23 cellular contexts compared by ENCODE assay signal in genomic region chr1:36118396-36118795, GRCh38. TPM values are rescaled to one million over a fixed set of nuclear protein-coding genes. Genes with fewer than 3 reads are reported as not detected.
DNase-seq lines count a peak whose midpoint lies in the region; ATAC-seq and TF ChIP-seq lines count a peak whose summit lies in the region.
"Had no signal": no experiment of that assay in that cellular context is flagged by ENCODE, and none has a peak within 500 bp of the region (broad histone marks: within the 10 kb centered on the region; RNA-seq: fewer than 3 reads in every experiment).

No MANE protein-coding gene starts in this region.

- peaks cover 13% of the 10 kb centered on the region for H3K27me3 Mint-ChIP-seq in activated T-cell treated with anti-CD3 and anti-CD28 coated beads, Interleukin-2, amount 50 U/mL, for 72 hours (ENCODE audit: low read depth)

- H3K36me3 Mint-ChIP-seq in activated T-cell treated with anti-CD3 and anti-CD28 coated beads, Interleukin-2, amount 50 U/mL, for 72 hours (ENCODE audit: insufficient read depth in 2 of 2) = no peaks in the 10 kb centered on the region
- H3K36me3 Mint-ChIP-seq: CD4-positive, alpha-beta memory T cell had no signal

- H3K4me3 ChIP-seq in SJCRH30 = no peak overlapping the region
- H3K4me3 ChIP-seq in coronary artery = no peak overlapping the region
- no peak overlapping the region for H3K4me3 ChIP-seq in gastroesophageal sphincter
- no peak overlapping the region for H3K4me3 ChIP-seq in tibial artery
- H3K4me3 ChIP-seq in PC-9 = no peak overlapping the region
- H3K4me3 ChIP-seq: BLaER1 had no signal

- TF ChIP-seq EP300 in gastroesophageal sphincter (IDR thresholded peaks at IDR 0.05) = no peak

- no peak overlapping the region for H3K4me3 Mint-ChIP-seq in activated T-cell treated with anti-CD3 and anti-CD28 coated beads, Interleukin-2, amount 50 U/mL, for 72 hours
- H3K4me3 Mint-ChIP-seq: CD4-positive, alpha-beta memory T cell had no signal

- H3K9me3 ChIP-seq in SJCRH30 (replicated peaks) (no peaks in the 10 kb centered on the region), gastroesophageal sphincter (no peaks in the 10 kb centered on the region), tibial artery (no peaks in the 10 kb centered on the region), PC-9 (ENCODE audit: insufficient read depth, low read depth) (no peaks in the 10 kb centered on the region)
- H3K9me3 ChIP-seq: BLaER1, Caco-2 had no signal

- peaks cover 67% of the 10 kb centered on the region for H3K4me1 ChIP-seq in SJCRH30
- peaks cover 0 to 66% (median 30%) of the 10 kb centered on the region in 3 donors for H3K4me1 ChIP-seq in gastroesophageal sphincter
- H3K4me1 ChIP-seq in tibial artery = peaks cover 0 to 77% (median 52%) of the 10 kb centered on the region in 4 donors
- no peaks in the 10 kb centered on the region for H3K4me1 ChIP-seq in PC-9 (replicated peaks; ENCODE audit: insufficient read depth)
- H3K4me1 ChIP-seq: Caco-2 had no signal

- POLR2A ChIA-PET in PC-9 (lab: Charles Lee; ENCODE audit: unreplicated experiment) = no interaction called here

- intact Hi-C loops in tibial artery (cut with DNase I; ENCODE audit: low total_unique reads) = no loop called here
- intact Hi-C loops in PC-9 (cut with micrococcal nuclease; ENCODE audit: unreplicated experiment) = no loop called here

- no peak for ATAC-seq in gastroesophageal sphincter
- no peak for ATAC-seq in activated T-cell treated with anti-CD3 and anti-CD28 coated beads, Interleukin-2, amount 50 U/mL, for 72 hours (replicated peaks in 1 of 2)
- ATAC-seq: Right ventricle myocardium inferior had no signal

- no TSS peak for BruUV-seq in PC-9 (replicated peaks; lab: Mats Ljungman, UMichigan)

- CTCF ChIA-PET in PC-9 (lab: Charles Lee) = interaction anchor here (0.6 to 1.7 kb wide), 2 partner anchors 16 to 310 kb away, joined by 6 to 7 read pairs; no protein-coding TSS in a partner anchor

- H3K4me1 Mint-ChIP-seq in activated T-cell treated with anti-CD3 and anti-CD28 coated beads, Interleukin-2, amount 50 U/mL, for 72 hours (ENCODE audit: low read depth) = peaks cover 9% of the 10 kb centered on the region

- 0 out of 2 replicates have a peak, but pooled peaks cover 5% of the 10 kb centered on the region for H3F3A ChIP-seq in PC-9 (ENCODE audit: insufficient read depth, low read depth)

- H3K79me2 ChIP-seq in PC-9 (ENCODE audit: low read depth) = no peaks in the 10 kb centered on the region

- H2AFZ ChIP-seq in PC-9 = no peak overlapping the region

- H3K9me3 Mint-ChIP-seq in activated T-cell treated with anti-CD3 and anti-CD28 coated beads, Interleukin-2, amount 50 U/mL, for 72 hours = no peaks in the 10 kb centered on the region
- H3K9me3 Mint-ChIP-seq: CD4-positive, alpha-beta memory T cell had no signal

- no peak overlapping the region for H3K27ac Mint-ChIP-seq in activated T-cell treated with anti-CD3 and anti-CD28 coated beads, Interleukin-2, amount 50 U/mL, for 72 hours
- H3K27ac Mint-ChIP-seq: CD4-positive, alpha-beta memory T cell had no signal

- DNase-seq in SJCRH30 (peak; percentile 66 to 70), coronary artery (ENCODE audit: low spot score) (no peak), tibial artery (no peak), PC-9 (no peak)
- DNase-seq in activated naive CD4-positive, alpha-beta T cell treated with anti-CD3 and anti-CD28 coated beads, Interleukin-2, amount 50 U/mL, for 16 hours = no peak
- no peak for DNase-seq in activated T-cell treated with anti-CD3 and anti-CD28 coated beads, Interleukin-2, amount 50 U/mL, for 72 hours
- DNase-seq: ACHN; Caco-2; CD4-positive, alpha-beta memory T cell; DND-41; HCEC 1CT; MM.1S; NCI-H1092; NCI-H146; NCI-H2081; NCI-H2171; NCI-H524 treated with DMSO at 0.1 percent for 48 hours; OCI-M1 had no signal

- no peaks in the 10 kb centered on the region for H3K9me2 ChIP-seq in PC-9 (ENCODE audit: insufficient read depth)

- H3K27ac ChIP-seq in SJCRH30 (no peak overlapping the region; the same call in 1 of the 2 replicates), coronary artery (peak overlapping the region; percentile 88 to 92), gastroesophageal sphincter (peak overlapping the region; percentile 11 to 82 (median 73)), tibial artery (peak overlapping the region; percentile 73 to 93), PC-9 (no peak overlapping the region)
- H3K27ac ChIP-seq: BLaER1 had no signal

- no peak overlapping the region for H3K4me2 ChIP-seq in PC-9
- H3K4me2 ChIP-seq: BLaER1 had no signal

- no peak for TF ChIP-seq POLR2A in gastroesophageal sphincter (IDR thresholded peaks at IDR 0.05)

- H4K20me1 ChIP-seq in PC-9 (ENCODE audit: insufficient read depth) = no peaks in the 10 kb centered on the region; the same call in 1 of the 2 replicates
- H4K20me1 ChIP-seq: BLaER1 had no signal

- H3K27me3 ChIP-seq in SJCRH30 (no peaks in the 10 kb centered on the region), gastroesophageal sphincter (no peaks in the 10 kb centered on the region), tibial artery (no peaks in the 10 kb centered on the region), PC-9 (ENCODE audit: insufficient read depth, low read depth) (peaks cover 2% of the 10 kb centered on the region; the same call in 1 of the 2 replicates)

- WGBS in gastroesophageal sphincter (ENCODE audit: low coverage in 1 of 2), 2 donors = 60 to 75% methylated on average over 2 of the region's 7 CpGs

- H3K36me3 ChIP-seq in SJCRH30 = no peaks in the 10 kb centered on the region
- H3K36me3 ChIP-seq in gastroesophageal sphincter = no peaks in the 10 kb centered on the region
- peaks cover 0 to under 1% (median 0%) of the 10 kb centered on the region in 3 donors for H3K36me3 ChIP-seq in tibial artery
- no peaks in the 10 kb centered on the region for H3K36me3 ChIP-seq in PC-9 (ENCODE audit: low read depth)
- H3K36me3 ChIP-seq: BLaER1 had no signal

- TF ChIP-seq CTCF in coronary artery (IDR thresholded peaks at IDR 0.05) = no peak
- TF ChIP-seq CTCF in gastroesophageal sphincter (IDR thresholded peaks at IDR 0.05) = no peak
- no peak for TF ChIP-seq CTCF in tibial artery (IDR thresholded peaks at IDR 0.05)
- no peak for TF ChIP-seq CTCF in PC-9 (conservative IDR thresholded peaks at IDR 0.05)

RNA-seq across cellular contexts. Expression of gene COL8A2, which starts 6.6 kb away (rescaled TPM):
- total RNA-seq in SJCRH30 (2014; rRNA removed; shearing (Covaris generic)) = 0.45 and 0.51 TPM in 2 replicates
- total RNA-seq in gastroesophageal sphincter (10 to 100 TPM; 43.3 to 57.8 (median 50.6) TPM), PC-9 (2021) (0.20 and 0.28 TPM in 2 replicates)
- under 1 TPM; 0.07 to 0.09 TPM for total RNA-seq in activated T-cell treated with anti-CD3 and anti-CD28 coated beads, Interleukin-2, amount 50 U/mL, for 72 hours

RNA-seq across cellular contexts. Expression of gene ADPRS, which starts 29.7 kb away (rescaled TPM):
- 26.7 and 30.4 TPM in 2 replicates for total RNA-seq in SJCRH30 (2014; rRNA removed; shearing (Covaris generic))
- total RNA-seq in gastroesophageal sphincter (10 to 100 TPM; 23.8 to 43.4 (median 32.6) TPM), PC-9 (2021) (30.0 and 43.1 TPM in 2 replicates)
- 10 to 100 TPM; 23.2 to 28.9 TPM for total RNA-seq in activated T-cell treated with anti-CD3 and anti-CD28 coated beads, Interleukin-2, amount 50 U/mL, for 72 hours

RNA-seq across cellular contexts. Expression of gene TRAPPC3, which starts 30.9 kb away (rescaled TPM):
- total RNA-seq in SJCRH30 (2014; rRNA removed; shearing (Covaris generic)) = 76.0 and 78.6 TPM in 2 replicates
- total RNA-seq in gastroesophageal sphincter (100 to 1,000 TPM; 102 to 166 (median 129) TPM), PC-9 (2021) (112 and 116 TPM in 2 replicates)
- total RNA-seq in activated T-cell treated with anti-CD3 and anti-CD28 coated beads, Interleukin-2, amount 50 U/mL, for 72 hours = 10 to 100 TPM; 46.2 to 56.2 TPM

RNA-seq across cellular contexts. Expression of gene TEKT2, which starts 34.5 kb away (rescaled TPM):
- 0.15 TPM in 1 of 2 replicates, not detected in the other for total RNA-seq in SJCRH30 (2014; rRNA removed; shearing (Covaris generic))
- under 1 TPM in 1 of 4 donors, not detected in 3; 0.73 TPM for total RNA-seq in gastroesophageal sphincter
- 1.1 TPM in 1 of 2 replicates, not detected in the other for total RNA-seq in PC-9 (2021)
- total RNA-seq in activated T-cell treated with anti-CD3 and anti-CD28 coated beads, Interleukin-2, amount 50 U/mL, for 72 hours = under 1 TPM; 0.17 to 0.37 TPM
- total RNA-seq: Caco-2; CD4-positive, alpha-beta memory T cell; LHCN-M2; Right ventricle myocardium inferior; SK-MEL-5 had no signal

RNA-seq across cellular contexts. Expression of gene MAP7D1, which starts 37.6 kb away (rescaled TPM):
- 91.2 and 96.2 TPM in 2 replicates for total RNA-seq in SJCRH30 (2014; rRNA removed; shearing (Covaris generic))
- total RNA-seq in gastroesophageal sphincter (100 to 1,000 TPM; 147 to 243 (median 172) TPM), PC-9 (2021) (150 and 173 TPM in 2 replicates)
- total RNA-seq in activated T-cell treated with anti-CD3 and anti-CD28 coated beads, Interleukin-2, amount 50 U/mL, for 72 hours = 100 to 1,000 TPM; 131 to 142 TPM

Comparison
In these comparisons a context has a peak if more than half of its experiments do, and no peak if none do; other contexts are left out.
1. DNase-seq: peak in SJCRH30 (2 of 2); none in coronary artery (single experiment), tibial artery (0 of 2), PC-9 (0 of 2), activated naive CD4-positive, alpha-beta T cell treated with anti-CD3 and anti-CD28 coated beads, Interleukin-2, amount 50 U/mL, for 16 hours (single experiment) and activated T-cell treated with anti-CD3 and anti-CD28 coated beads, Interleukin-2, amount 50 U/mL, for 72 hours (0 of 2).
2. H3K27ac ChIP-seq: peak in coronary artery (2 of 2), gastroesophageal sphincter (4 of 4) and tibial artery (2 of 2); none in SJCRH30 (single experiment) and PC-9 (single experiment).
3. RNA of gene COL8A2, which starts 6.6 kb away (total RNA-seq): 43.3 to 57.8 TPM in gastroesophageal sphincter; 0.45 to 0.51 TPM in SJCRH30, 0.20 to 0.28 TPM in PC-9 and 0.07 to 0.09 TPM in activated T-cell treated with anti-CD3 and anti-CD28 coated beads, Interleukin-2, amount 50 U/mL, for 72 hours; every median in the first group is over 10 times any median in the second.